Comparison of ENCODE assay signal across 20 cellular contexts in genomic region chrX:131441033-131441432, GRCh38.
DNase-seq lines count a peak whose midpoint lies in the region; ATAC-seq, FAIRE-seq and TF ChIP-seq lines count a peak whose summit lies in the region.
"Had no signal": no experiment of that assay in that cellular context is flagged by ENCODE, and none has a peak within 500 bp of the region (broad histone marks: within the 10 kb centered on the region; RNA-seq: fewer than 3 reads in every experiment).

No MANE protein-coding gene starts in this region.

- CTCF ChIA-PET in PC-3 (lab: Charles Lee): no interaction called here

- H4K20me1 ChIP-seq in PC-3 (ENCODE audit: low read length): no peaks in the 10 kb centered on the region

- no peak overlapping the region for H2AFZ ChIP-seq in PC-3 (ENCODE audit: low read length)
- H2AFZ ChIP-seq: GM23248 had no signal

- ATAC-seq in PC-3 (no peak), GM19467 (IDR thresholded peaks at IDR 0.05; ENCODE audit: unreplicated experiment) (no peak), HG02623 (IDR thresholded peaks at IDR 0.05; ENCODE audit: unreplicated experiment) (no peak)
- ATAC-seq: HCT116 had no signal

- H3K4me1 ChIP-seq in PC-3 (ENCODE audit: insufficient read depth, low read length): no peaks in the 10 kb centered on the region
- H3K4me1 ChIP-seq: SJCRH30 had no signal

- no peak overlapping the region for H3K27ac ChIP-seq in PC-3 (ENCODE audit: low read length)
- H3K27ac ChIP-seq: GM23248, KMS-11, SJCRH30 had no signal

- no TSS peak for BruUV-seq in PC-3 (replicated peaks; lab: Mats Ljungman, UMichigan)

- H3K27me3 ChIP-seq in PC-3 (ENCODE audit: low read length): no peaks in the 10 kb centered on the region
- H3K27me3 ChIP-seq: MG63, SJCRH30 had no signal

- no peaks in the 10 kb centered on the region for H3K9me3 ChIP-seq in PC-3 (ENCODE audit: low read length)
- H3K9me3 ChIP-seq: MG63, SJCRH30 had no signal

- no peaks in the 10 kb centered on the region for H3K9me2 ChIP-seq in PC-3 (replicated peaks; ENCODE audit: low read length)

- H3K4me3 ChIP-seq in PC-3 (ENCODE audit: low read length): no peak overlapping the region
- H3K4me3 ChIP-seq in fibroblast of villous mesenchyme (ENCODE audit: low read depth, low read length): no peak overlapping the region
- H3K4me3 ChIP-seq: GM23248, MG63, SJCRH30 had no signal

- no peaks in the 10 kb centered on the region for H3K79me2 ChIP-seq in PC-3 (ENCODE audit: low read length)

- no peaks in the 10 kb centered on the region for H3F3A ChIP-seq in PC-3 (ENCODE audit: low read length, unreplicated experiment)

- H3K4me2 ChIP-seq in PC-3 (ENCODE audit: low read length): no peak overlapping the region
- H3K4me2 ChIP-seq: KMS-11 had no signal

- FAIRE-seq in HTR-8/SVneo (lab: Jason Lieb, UNC): no peak
- FAIRE-seq: D721Med, G401.6 had no signal

- H3K9ac ChIP-seq in PC-3 (ENCODE audit: low read length): no peak overlapping the region
- H3K9ac ChIP-seq: GM23248, KMS-11 had no signal

- POLR2A ChIA-PET in PC-3 (lab: Charles Lee; ENCODE audit: unreplicated experiment): no interaction called here

- H3K36me3 ChIP-seq in PC-3 (ENCODE audit: low read depth, low read length): no peaks in the 10 kb centered on the region
- H3K36me3 ChIP-seq: MG63, SJCRH30 had no signal

- DNase-seq in H4 (ENCODE audit: low spot score) (peak; percentile 6), PC-3 (peak; percentile 41), fibroblast of villous mesenchyme (ENCODE audit: low read depth) (peak; percentile 3), stromal cell of bone marrow (ENCODE audit: low read depth) (peak; percentile 0), HTR-8/SVneo (ENCODE audit: insufficient read length, low spot score) (no peak)
- DNase-seq: C1 segment of cervical spinal cord, DMS79 treated with DMSO at 0.1 percent for 48 hours, GM23248, MG63, NCI-H1048, NCI-H1436, NCI-H1930, NCI-H526, SJCRH30 had no signal

- no peak for TF ChIP-seq CTCF in PC-3 (conservative IDR thresholded peaks at IDR 0.05; ENCODE audit: low read depth, low read length)
- no peak for TF ChIP-seq CTCF in fibroblast of villous mesenchyme (IDR thresholded peaks at IDR 0.05; ENCODE audit: insufficient read depth, low read depth, low read length)

- intact Hi-C loops in PC-3 (cut with micrococcal nuclease): no loop called here
